In the genomic region with DNA sequence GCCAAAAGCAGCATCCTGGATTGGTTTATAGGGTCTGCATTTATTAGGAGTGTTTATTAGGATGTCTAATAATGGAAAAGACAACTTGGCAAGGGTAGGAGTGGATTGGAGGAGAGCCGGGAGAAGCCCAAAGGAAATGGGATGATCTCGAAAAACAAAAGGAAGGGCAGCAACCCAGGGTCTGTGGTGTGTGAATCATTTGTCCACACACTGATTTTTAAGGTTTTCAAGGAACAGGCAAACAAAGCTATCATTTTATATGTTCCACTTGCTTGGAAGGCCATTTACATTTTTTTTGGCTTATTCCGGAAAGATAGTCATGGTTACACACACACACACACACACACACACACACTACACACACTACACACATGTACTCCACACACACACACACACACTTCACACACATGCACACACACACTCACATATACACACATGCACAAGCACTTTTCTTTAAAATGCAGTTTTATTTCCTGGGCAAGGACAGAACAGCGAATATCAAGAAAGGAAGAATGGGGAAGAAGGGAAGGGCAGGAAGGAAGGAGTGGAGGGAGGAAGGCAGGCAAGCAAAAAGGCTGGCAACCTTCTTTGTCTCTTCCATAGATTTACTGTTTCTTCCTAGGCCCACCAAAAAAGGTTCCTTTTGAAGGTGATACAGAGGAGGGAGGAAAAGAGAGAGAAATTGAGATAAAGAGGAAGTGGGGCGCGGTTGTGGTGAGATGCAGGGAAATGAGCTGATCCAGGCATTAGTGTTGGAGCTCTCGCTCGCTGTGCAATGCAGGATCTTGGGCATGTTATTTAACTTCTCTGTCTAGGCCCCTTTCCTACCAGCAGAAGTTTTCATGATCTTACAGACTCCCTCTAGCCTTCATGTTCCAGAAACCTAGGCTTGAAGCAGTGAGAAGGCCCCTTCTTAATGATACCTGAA, we compare ENCODE assay signal across 8 cellular contexts.
DNase-seq lines count a peak whose midpoint lies in the region; ATAC-seq and TF ChIP-seq lines count a peak whose summit lies in the region.

No MANE protein-coding gene starts in this region.

- WGBS in esophagus muscularis mucosa: 64% methylated on average over 8 of the region's 8 CpGs

- peaks cover 14 to 46% (median 35%) of the 10 kb centered on the region in 4 donors for H3K4me1 ChIP-seq in esophagus muscularis mucosa

- no peak overlapping the region for H3K4me3 ChIP-seq in esophagus muscularis mucosa

- peak overlapping the region; percentile 38 to 54 (median 44) for H3K27ac ChIP-seq in esophagus muscularis mucosa (replicated peaks in 1 of 4)

- no peaks in the 10 kb centered on the region for H3K36me3 ChIP-seq in esophagus muscularis mucosa

- no peak for TF ChIP-seq POLR2A in esophagus muscularis mucosa (IDR thresholded peaks at IDR 0.05; ENCODE audit: low read depth)

- DNase-seq in NAMALWA (ENCODE audit: low spot score): peak; percentile 44
- DNase-seq in esophagus muscularis mucosa (ENCODE audit: extremely low spot score): no peak
- DNase-seq in iPS-NIHi11 (ENCODE audit: low spot score): no peak
- DNase-seq in GM03348 (ENCODE audit: low spot score): no peak
- DNase-seq in NK-92 (lab: John Stamatoyannopoulos, UW; ENCODE audit: unreplicated experiment): no peak
- DNase-seq in activated CD4-positive, CD25-positive, alpha-beta regulatory T cell (lab: John Stamatoyannopoulos, UW): no peak

- intact Hi-C loops in esophagus muscularis mucosa (cut with DNase I): no loop called here

- no peaks in the 10 kb centered on the region for H3K27me3 ChIP-seq in esophagus muscularis mucosa

- TF ChIP-seq EP300 in esophagus muscularis mucosa (IDR thresholded peaks at IDR 0.05): no peak

- no peak for TF ChIP-seq CTCF in esophagus muscularis mucosa (IDR thresholded peaks at IDR 0.05)

- ATAC-seq in GM18508 (IDR thresholded peaks at IDR 0.05; ENCODE audit: insufficient read depth, unreplicated experiment): peak; percentile 38
- ATAC-seq in GM21786 (IDR thresholded peaks at IDR 0.05; ENCODE audit: unreplicated experiment): peak; percentile 65

- no peaks in the 10 kb centered on the region for H3K9me3 ChIP-seq in esophagus muscularis mucosa
